In the genomic region with DNA sequence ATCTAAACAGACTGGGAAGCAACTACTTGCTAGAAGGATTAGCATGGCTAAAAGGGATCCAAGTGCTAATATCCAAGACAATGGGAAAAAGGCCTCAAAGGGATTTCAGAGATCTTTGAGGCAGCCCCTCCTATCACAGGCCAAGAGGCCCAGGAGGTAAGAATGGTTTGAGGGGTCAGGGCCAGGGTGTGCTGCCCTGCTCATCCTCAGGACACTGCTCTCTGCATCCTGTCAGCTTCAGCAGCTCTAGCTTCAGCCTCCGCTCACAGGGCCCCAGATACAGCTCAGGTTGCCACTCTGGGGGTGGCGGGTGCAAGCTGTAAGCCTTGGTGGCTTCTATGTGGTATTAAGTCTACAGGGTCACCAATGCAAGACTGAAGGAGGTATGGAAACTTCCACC, we compare ENCODE assay signal across 23 cellular contexts.
"Had no signal": no experiment of that assay in that cellular context is flagged by ENCODE, and none has a peak within 500 bp of the region (broad histone marks: within the 10 kb centered on the region; RNA-seq: fewer than 3 reads in every experiment).

No MANE protein-coding gene starts in this region.

- ATAC-seq: esophagus mucosa, gastrocnemius medialis, heart right ventricle, left cardiac atrium, left lung, left ventricle myocardium superior, lower lobe of right lung, mucosa of descending colon had no signal

- H3K4me3 Mint-ChIP-seq: mesothelial cell of epicardium had no signal

- H3K4me3 ChIP-seq: coronary artery, dorsolateral prefrontal cortex, esophagus squamous epithelium, gastrocnemius medialis, heart right ventricle, left lung, lower lobe of right lung, mucosa of descending colon had no signal

- H3K27me3 ChIP-seq: esophagus squamous epithelium, gastrocnemius medialis, heart right ventricle, left lung had no signal

- H3K27ac ChIP-seq: coronary artery, epithelial cell of prostate, esophagus squamous epithelium, gastrocnemius medialis, heart right ventricle, left lung, lower lobe of right lung had no signal

- H3K36me3 ChIP-seq: esophagus squamous epithelium, gastrocnemius medialis, heart right ventricle, left lung, lower lobe of right lung had no signal

- H3K9me3 ChIP-seq: esophagus squamous epithelium, gastrocnemius medialis, lower lobe of right lung, mucosa of descending colon had no signal

- H3K27ac Mint-ChIP-seq: mesothelial cell of epicardium had no signal

- DNase-seq: dermis blood vessel endothelial cell; dorsolateral prefrontal cortex; effector CD4-positive, alpha-beta T cell; effector memory CD4-positive, alpha-beta T cell; erythroblast; esophagus squamous epithelium; foreskin fibroblast; foreskin melanocyte; gastrocnemius medialis; glutamatergic neuron; head of caudate nucleus; heart right ventricle; hippocampal formation; left cardiac atrium; left lung; left ventricle myocardium superior; lower lobe of right lung; mesenchymal stem cell; mucosa of descending colon had no signal

- H3K4me1 ChIP-seq: esophagus squamous epithelium, gastrocnemius medialis, heart right ventricle, left lung, lower lobe of right lung had no signal
